In genomic region chrX:153626863-153627674, GRCh38 we compare ENCODE assay signal across 1 cellular context.
TF ChIP-seq lines count a peak whose summit lies in the region.

No MANE protein-coding gene starts in this region.

TF ChIP-seq in HepG2, 621 proteins besides CTCF, POLR2A, EP300 and RAD21 (continued from another document and continues in another):
- TF ChIP-seq SMARCE1 (IDR thresholded peaks at IDR 0.05; ENCODE audit: borderline replicate concordance) (no peak), RNF2 (conservative IDR thresholded peaks at IDR 0.05; ENCODE audit: low read depth) (no peak), SIX4 (CRISPR knock-in tag; IDR thresholded peaks at IDR 0.05) (no peak), TRIM22 (IDR thresholded peaks at IDR 0.05) (no peak), MATR3 (CRISPR knock-in tag; IDR thresholded peaks at IDR 0.05) (no peak), ZNF260 (CRISPR knock-in tag; IDR thresholded peaks at IDR 0.05; ENCODE audit: borderline replicate concordance, low read depth) (no peak), ZNF160 (CRISPR knock-in tag; IDR thresholded peaks at IDR 0.05) (no peak), TFDP2 (CRISPR knock-in tag; IDR thresholded peaks at IDR 0.05) (0 out of 2 replicates have a peak, but pooled peaks have one; percentile 25), TP53 (CRISPR knock-in tag; conservative IDR thresholded peaks at IDR 0.05) (no peak), ZNF720 (CRISPR knock-in tag; IDR thresholded peaks at IDR 0.05) (no peak), GABPA (IDR thresholded peaks at IDR 0.05; ENCODE audit: low read depth, low read length) (no peak), GABPA (CRISPR knock-in tag; IDR thresholded peaks at IDR 0.05; ENCODE audit: low read depth) (no peak), AKAP8 (CRISPR knock-in tag; IDR thresholded peaks at IDR 0.05) (peak; percentile 97), XRCC5 (optimal IDR thresholded peaks at IDR 0.05; ENCODE audit: low read length) (no peak), TAF15 (IDR thresholded peaks at IDR 0.05; ENCODE audit: low read depth, low read length, poor library complexity, severe bottlenecking) (no peak), ZZZ3 (CRISPR knock-in tag; IDR thresholded peaks at IDR 0.05; ENCODE audit: borderline replicate concordance) (no peak), ZNF547 (CRISPR knock-in tag; IDR thresholded peaks at IDR 0.05) (no peak), ZNF138 (CRISPR knock-in tag; IDR thresholded peaks at IDR 0.05; ENCODE audit: low read depth) (no peak), CBX2 (IDR thresholded peaks at IDR 0.05; ENCODE audit: low read depth, low read length) (no peak), CBX2 (CRISPR knock-in tag; IDR thresholded peaks at IDR 0.05; ENCODE audit: low read depth) (no peak), THRA (CRISPR knock-in tag; IDR thresholded peaks at IDR 0.05; ENCODE audit: borderline replicate concordance) (peak; percentile 66; the same call in 1 of the 2 replicates), ZSCAN31 (CRISPR knock-in tag; IDR thresholded peaks at IDR 0.05; ENCODE audit: low read depth) (peak; percentile 48; the same call in 1 of the 2 replicates), ZNF792 (CRISPR knock-in tag; IDR thresholded peaks at IDR 0.05) (no peak), ZMYM4 (CRISPR knock-in tag; IDR thresholded peaks at IDR 0.05) (no peak; the same call in 1 of the 2 replicates), MEIS2 (CRISPR knock-in tag; IDR thresholded peaks at IDR 0.05) (no peak), ZNF296 (CRISPR knock-in tag; conservative IDR thresholded peaks at IDR 0.05) (no peak), ZNF20 (CRISPR knock-in tag; IDR thresholded peaks at IDR 0.05) (no peak), ZNF607 (CRISPR knock-in tag; IDR thresholded peaks at IDR 0.05; ENCODE audit: borderline replicate concordance) (no peak), HNRNPL (IDR thresholded peaks at IDR 0.05; ENCODE audit: low read depth, low read length) (no peak), ZNF280D (CRISPR knock-in tag; IDR thresholded peaks at IDR 0.05) (0 out of 2 replicates have a peak, but pooled peaks have one; percentile 7), ZNF354B (CRISPR knock-in tag; IDR thresholded peaks at IDR 0.05) (no peak), SALL2 (CRISPR knock-in tag; IDR thresholded peaks at IDR 0.05) (no peak), ZNF790 (CRISPR knock-in tag; IDR thresholded peaks at IDR 0.05; ENCODE audit: borderline replicate concordance) (no peak), ZSCAN29 (CRISPR knock-in tag; conservative IDR thresholded peaks at IDR 0.05) (no peak; the same call in 1 of the 2 replicates), NKX3-1 (CRISPR knock-in tag; IDR thresholded peaks at IDR 0.05) (no peak), ZNF362 (CRISPR knock-in tag; IDR thresholded peaks at IDR 0.05; ENCODE audit: borderline replicate concordance) (no peak), FOXC1 (CRISPR knock-in tag; IDR thresholded peaks at IDR 0.05; ENCODE audit: borderline replicate concordance) (0 out of 2 replicates have a peak, but pooled peaks have one; percentile 11), ETS1 (CRISPR knock-in tag; IDR thresholded peaks at IDR 0.05) (no peak)
- TF ChIP-seq, protein P1, sequence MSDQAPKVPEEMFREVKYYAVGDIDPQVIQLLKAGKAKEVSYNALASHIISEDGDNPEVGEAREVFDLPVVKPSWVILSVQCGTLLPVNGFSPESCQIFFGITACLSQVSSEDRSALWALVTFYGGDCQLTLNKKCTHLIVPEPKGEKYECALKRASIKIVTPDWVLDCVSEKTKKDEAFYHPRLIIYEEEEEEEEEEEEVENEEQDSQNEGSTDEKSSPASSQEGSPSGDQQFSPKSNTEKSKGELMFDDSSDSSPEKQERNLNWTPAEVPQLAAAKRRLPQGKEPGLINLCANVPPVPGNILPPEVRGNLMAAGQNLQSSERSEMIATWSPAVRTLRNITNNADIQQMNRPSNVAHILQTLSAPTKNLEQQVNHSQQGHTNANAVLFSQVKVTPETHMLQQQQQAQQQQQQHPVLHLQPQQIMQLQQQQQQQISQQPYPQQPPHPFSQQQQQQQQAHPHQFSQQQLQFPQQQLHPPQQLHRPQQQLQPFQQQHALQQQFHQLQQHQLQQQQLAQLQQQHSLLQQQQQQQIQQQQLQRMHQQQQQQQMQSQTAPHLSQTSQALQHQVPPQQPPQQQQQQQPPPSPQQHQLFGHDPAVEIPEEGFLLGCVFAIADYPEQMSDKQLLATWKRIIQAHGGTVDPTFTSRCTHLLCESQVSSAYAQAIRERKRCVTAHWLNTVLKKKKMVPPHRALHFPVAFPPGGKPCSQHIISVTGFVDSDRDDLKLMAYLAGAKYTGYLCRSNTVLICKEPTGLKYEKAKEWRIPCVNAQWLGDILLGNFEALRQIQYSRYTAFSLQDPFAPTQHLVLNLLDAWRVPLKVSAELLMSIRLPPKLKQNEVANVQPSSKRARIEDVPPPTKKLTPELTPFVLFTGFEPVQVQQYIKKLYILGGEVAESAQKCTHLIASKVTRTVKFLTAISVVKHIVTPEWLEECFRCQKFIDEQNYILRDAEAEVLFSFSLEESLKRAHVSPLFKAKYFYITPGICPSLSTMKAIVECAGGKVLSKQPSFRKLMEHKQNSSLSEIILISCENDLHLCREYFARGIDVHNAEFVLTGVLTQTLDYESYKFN (CRISPR knock-in tag; conservative IDR thresholded peaks at IDR 0.05) = peak; percentile 85
- TF ChIP-seq, protein P2, sequence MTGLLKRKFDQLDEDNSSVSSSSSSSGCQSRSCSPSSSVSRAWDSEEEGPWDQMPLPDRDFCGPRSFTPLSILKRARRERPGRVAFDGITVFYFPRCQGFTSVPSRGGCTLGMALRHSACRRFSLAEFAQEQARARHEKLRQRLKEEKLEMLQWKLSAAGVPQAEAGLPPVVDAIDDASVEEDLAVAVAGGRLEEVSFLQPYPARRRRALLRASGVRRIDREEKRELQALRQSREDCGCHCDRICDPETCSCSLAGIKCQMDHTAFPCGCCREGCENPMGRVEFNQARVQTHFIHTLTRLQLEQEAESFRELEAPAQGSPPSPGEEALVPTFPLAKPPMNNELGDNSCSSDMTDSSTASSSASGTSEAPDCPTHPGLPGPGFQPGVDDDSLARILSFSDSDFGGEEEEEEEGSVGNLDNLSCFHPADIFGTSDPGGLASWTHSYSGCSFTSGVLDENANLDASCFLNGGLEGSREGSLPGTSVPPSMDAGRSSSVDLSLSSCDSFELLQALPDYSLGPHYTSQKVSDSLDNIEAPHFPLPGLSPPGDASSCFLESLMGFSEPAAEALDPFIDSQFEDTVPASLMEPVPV (CRISPR knock-in tag; IDR thresholded peaks at IDR 0.05) = 0 out of 2 replicates have a peak, but pooled peaks have one; percentile 3
- TF ChIP-seq, protein P3, sequence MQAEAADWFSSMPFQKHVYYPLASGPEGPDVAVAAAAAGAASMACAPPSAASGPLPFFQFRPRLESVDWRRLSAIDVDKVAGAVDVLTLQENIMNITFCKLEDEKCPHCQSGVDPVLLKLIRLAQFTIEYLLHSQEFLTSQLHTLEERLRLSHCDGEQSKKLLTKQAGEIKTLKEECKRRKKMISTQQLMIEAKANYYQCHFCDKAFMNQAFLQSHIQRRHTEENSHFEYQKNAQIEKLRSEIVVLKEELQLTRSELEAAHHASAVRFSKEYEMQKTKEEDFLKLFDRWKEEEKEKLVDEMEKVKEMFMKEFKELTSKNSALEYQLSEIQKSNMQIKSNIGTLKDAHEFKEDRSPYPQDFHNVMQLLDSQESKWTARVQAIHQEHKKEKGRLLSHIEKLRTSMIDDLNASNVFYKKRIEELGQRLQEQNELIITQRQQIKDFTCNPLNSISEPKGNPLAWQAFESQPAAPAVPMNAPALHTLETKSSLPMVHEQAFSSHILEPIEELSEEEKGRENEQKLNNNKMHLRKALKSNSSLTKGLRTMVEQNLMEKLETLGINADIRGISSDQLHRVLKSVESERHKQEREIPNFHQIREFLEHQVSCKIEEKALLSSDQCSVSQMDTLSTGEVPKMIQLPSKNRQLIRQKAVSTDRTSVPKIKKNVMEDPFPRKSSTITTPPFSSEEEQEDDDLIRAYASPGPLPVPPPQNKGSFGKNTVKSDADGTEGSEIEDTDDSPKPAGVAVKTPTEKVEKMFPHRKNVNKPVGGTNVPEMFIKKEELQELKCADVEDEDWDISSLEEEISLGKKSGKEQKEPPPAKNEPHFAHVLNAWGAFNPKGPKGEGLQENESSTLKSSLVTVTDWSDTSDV (CRISPR knock-in tag; IDR thresholded peaks at IDR 0.05) = no peak
- TF ChIP-seq, protein P4, sequence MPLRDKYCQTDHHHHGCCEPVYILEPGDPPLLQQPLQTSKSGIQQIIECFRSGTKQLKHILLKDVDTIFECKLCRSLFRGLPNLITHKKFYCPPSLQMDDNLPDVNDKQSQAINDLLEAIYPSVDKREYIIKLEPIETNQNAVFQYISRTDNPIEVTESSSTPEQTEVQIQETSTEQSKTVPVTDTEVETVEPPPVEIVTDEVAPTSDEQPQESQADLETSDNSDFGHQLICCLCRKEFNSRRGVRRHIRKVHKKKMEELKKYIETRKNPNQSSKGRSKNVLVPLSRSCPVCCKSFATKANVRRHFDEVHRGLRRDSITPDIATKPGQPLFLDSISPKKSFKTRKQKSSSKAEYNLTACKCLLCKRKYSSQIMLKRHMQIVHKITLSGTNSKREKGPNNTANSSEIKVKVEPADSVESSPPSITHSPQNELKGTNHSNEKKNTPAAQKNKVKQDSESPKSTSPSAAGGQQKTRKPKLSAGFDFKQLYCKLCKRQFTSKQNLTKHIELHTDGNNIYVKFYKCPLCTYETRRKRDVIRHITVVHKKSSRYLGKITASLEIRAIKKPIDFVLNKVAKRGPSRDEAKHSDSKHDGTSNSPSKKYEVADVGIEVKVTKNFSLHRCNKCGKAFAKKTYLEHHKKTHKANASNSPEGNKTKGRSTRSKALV (CRISPR knock-in tag; IDR thresholded peaks at IDR 0.05) = no peak
